8 cellular contexts compared by ENCODE assay signal in the genomic region with DNA sequence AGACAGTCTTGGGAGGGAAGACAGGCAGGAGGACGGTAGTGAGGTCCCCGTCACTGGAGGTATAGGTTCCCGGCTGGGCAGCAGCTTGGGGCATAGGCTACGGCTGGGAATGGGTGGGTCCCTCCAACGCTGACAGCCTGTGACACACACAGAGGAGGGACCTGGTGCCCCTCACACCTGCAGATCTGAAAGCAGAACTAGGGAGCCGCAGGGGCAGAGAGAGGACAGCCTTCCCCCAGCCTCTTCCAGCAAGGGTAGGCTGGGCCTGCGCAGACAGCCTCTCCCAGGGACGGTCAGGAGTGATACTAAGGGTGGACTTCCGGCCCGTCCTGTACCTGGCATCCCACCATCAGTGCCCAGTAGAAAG. TPM values are rescaled to one million over a fixed set of nuclear protein-coding genes. Genes with fewer than 3 reads are reported as not detected.
DNase-seq lines count a peak whose midpoint lies in the region; ATAC-seq, FAIRE-seq and TF ChIP-seq lines count a peak whose summit lies in the region.

No MANE protein-coding gene starts in this region.

- WGBS in upper lobe of left lung, 2 donors = 66% methylated on average over 9 of the region's 10 CpGs; no CpG with 5 or more reads in 1 of the 2 donors

- no peaks in the 10 kb centered on the region for H3K9me3 ChIP-seq in ascending aorta
- H3K9me3 ChIP-seq in upper lobe of left lung = no peaks in the 10 kb centered on the region
- no peaks in the 10 kb centered on the region for H3K9me3 ChIP-seq in HAP-1

- CTCF ChIA-PET in activated CD8-positive, alpha-beta memory T cell treated with anti-CD3 and anti-CD28 coated beads, Interleukin-2, amount 10 ng/mL, durations not matched to agents 7 days and 5 days (lab: Charles Lee) = interaction anchor here (0.6 to 8.0 kb wide), 50 partner anchors 9 to 286 kb away, joined by 3 to 125 read pairs (median 5); partner anchors contain the start of genes ATP2A3, CAMKK1, CYB5D2 and NCBP3

- intact Hi-C loops in ascending aorta (cut with DNase I) = loop anchor here (1.0 to 5.0 kb wide), 2 partner anchors 47 to 90 kb away; no protein-coding TSS in a partner anchor

- H3K27me3 ChIP-seq in ascending aorta = no peaks in the 10 kb centered on the region
- no peaks in the 10 kb centered on the region for H3K27me3 ChIP-seq in upper lobe of left lung
- H3K27me3 ChIP-seq in HAP-1 (ENCODE audit: low read depth) = no peaks in the 10 kb centered on the region

- H3K36me3 ChIP-seq in ascending aorta = no peaks in the 10 kb centered on the region
- H3K36me3 ChIP-seq in upper lobe of left lung = no peaks in the 10 kb centered on the region
- H3K36me3 ChIP-seq in HAP-1 (replicated peaks) = no peaks in the 10 kb centered on the region

- in situ Hi-C loops in HAP-1 (cut with MboI; ENCODE audit: low sequenced_read_pairs) = loop anchor here (5.0 kb wide), 1 partner anchor 88 kb away; no protein-coding TSS in a partner anchor

- FAIRE-seq in HTR-8/SVneo (lab: Jason Lieb, UNC) = no peak

- no peak for TF ChIP-seq EP300 in upper lobe of left lung (IDR thresholded peaks at IDR 0.05)

- no peak overlapping the region for H3K4me3 ChIP-seq in ascending aorta
- peak overlapping the region in 3 of 4 donors; percentile 23 to 38 (median 34) for H3K4me3 ChIP-seq in upper lobe of left lung
- no peak overlapping the region for H3K4me3 ChIP-seq in HAP-1

- H3K9me3 Mint-ChIP-seq in activated CD8-positive, alpha-beta memory T cell treated with anti-CD3 and anti-CD28 coated beads, Interleukin-2, amount 10 ng/mL, durations not matched to agents 7 days and 5 days (ENCODE audit: low read depth) = no peaks in the 10 kb centered on the region

- ATAC-seq in activated CD8-positive, alpha-beta memory T cell treated with anti-CD3 and anti-CD28 coated beads, Interleukin-2, amount 10 ng/mL, durations not matched to agents 7 days and 5 days = peak; percentile 6
- ATAC-seq in HG03139 (IDR thresholded peaks at IDR 0.05; ENCODE audit: unreplicated experiment) = peak; percentile 40
- ATAC-seq in upper lobe of left lung (ENCODE audit: low FRiP score in 2 of 2) = peak in 1 of 2 donors; percentile 4

- H3K4me1 Mint-ChIP-seq in activated CD8-positive, alpha-beta memory T cell treated with anti-CD3 and anti-CD28 coated beads, Interleukin-2, amount 10 ng/mL, durations not matched to agents 7 days and 5 days = peaks cover 37% of the 10 kb centered on the region

- H3K4me3 Mint-ChIP-seq in activated CD8-positive, alpha-beta memory T cell treated with anti-CD3 and anti-CD28 coated beads, Interleukin-2, amount 10 ng/mL, durations not matched to agents 7 days and 5 days = no peak overlapping the region

- no peaks in the 10 kb centered on the region for H3K36me3 Mint-ChIP-seq in activated CD8-positive, alpha-beta memory T cell treated with anti-CD3 and anti-CD28 coated beads, Interleukin-2, amount 10 ng/mL, durations not matched to agents 7 days and 5 days

- H3K27ac ChIP-seq in ascending aorta (peak overlapping the region; percentile 39 to 51), upper lobe of left lung (peak overlapping the region; percentile 57 to 89 (median 80))

- TF ChIP-seq CTCF in ascending aorta (IDR thresholded peaks at IDR 0.05) (no peak), upper lobe of left lung (IDR thresholded peaks at IDR 0.05) (no peak)

- no peak for DNase-seq in activated CD8-positive, alpha-beta memory T cell treated with anti-CD3 and anti-CD28 coated beads, Interleukin-2, amount 10 ng/mL, durations not matched to agents 7 days and 5 days
- no peak for DNase-seq in activated CD8-positive, alpha-beta memory T cell treated with anti-CD3 and anti-CD28 coated beads, Interleukin-2, amount 50 U/mL, for 4 hours
- no peak for DNase-seq in ascending aorta (ENCODE audit: low spot score in 2 of 2)
- DNase-seq in upper lobe of left lung = peak in 1 of 2 donors; percentile 48
- DNase-seq in HTR-8/SVneo (ENCODE audit: insufficient read length, low spot score) = no peak
- no peak for DNase-seq in NCI-H1092 treated with DMSO at 0.1 percent for 48 hours (lab: John Stamatoyannopoulos, UW)
- DNase-seq in HAP-1 (ENCODE audit: low spot score in 2 of 2) = no peak

- H3K27ac Mint-ChIP-seq in activated CD8-positive, alpha-beta memory T cell treated with anti-CD3 and anti-CD28 coated beads, Interleukin-2, amount 10 ng/mL, durations not matched to agents 7 days and 5 days = peak overlapping the region; percentile 9

- no peak for TF ChIP-seq POLR2A in upper lobe of left lung (IDR thresholded peaks at IDR 0.05)

- H3K4me1 ChIP-seq in ascending aorta = peaks cover 6 to 16% of the 10 kb centered on the region in 2 donors
- H3K4me1 ChIP-seq in upper lobe of left lung = peaks cover 26 to 43% (median 33%) of the 10 kb centered on the region in 4 donors
- H3K4me1 ChIP-seq in HAP-1 = no peaks in the 10 kb centered on the region

- H3K27me3 Mint-ChIP-seq in activated CD8-positive, alpha-beta memory T cell treated with anti-CD3 and anti-CD28 coated beads, Interleukin-2, amount 10 ng/mL, durations not matched to agents 7 days and 5 days = peaks cover 9% of the 10 kb centered on the region

RNA-seq across cellular contexts. Expression of gene P2RX1, which starts 2.0 kb away (rescaled TPM):
- total RNA-seq in activated CD8-positive, alpha-beta memory T cell treated with anti-CD3 and anti-CD28 coated beads, Interleukin-2, amount 10 ng/mL, durations not matched to agents 7 days and 5 days = under 1 TPM; 0.58 to 0.61 TPM
- total RNA-seq in ascending aorta (not detected), upper lobe of left lung (10 to 100 TPM in 2 of 6 donors, 1 to 10 TPM in 4; 3.7 to 29.9 (median 9.4) TPM)

RNA-seq across cellular contexts. Expression of gene CAMKK1, which starts 21.4 kb away (rescaled TPM):
- 1 to 10 TPM; 1.8 TPM for total RNA-seq in activated CD8-positive, alpha-beta memory T cell treated with anti-CD3 and anti-CD28 coated beads, Interleukin-2, amount 10 ng/mL, durations not matched to agents 7 days and 5 days
- total RNA-seq in ascending aorta (3.6 TPM), upper lobe of left lung (10 to 100 TPM in 4 of 6 donors, 1 to 10 TPM in 2; 4.9 to 23.0 (median 11.0) TPM)

RNA-seq across cellular contexts. Expression of gene ATP2A3, which starts 49.9 kb away (rescaled TPM):
- 100 to 1,000 TPM; 264 to 377 TPM for total RNA-seq in activated CD8-positive, alpha-beta memory T cell treated with anti-CD3 and anti-CD28 coated beads, Interleukin-2, amount 10 ng/mL, durations not matched to agents 7 days and 5 days
- total RNA-seq in ascending aorta = 27.2 TPM
- 10 to 100 TPM; 27.9 to 82.8 (median 41.4) TPM for total RNA-seq in upper lobe of left lung

Comparison
In these comparisons a context has a peak if more than half of its experiments do, and no peak if none do; other contexts are left out.
1. H3K4me3 ChIP-seq: peak in upper lobe of left lung (3 of 4); none in ascending aorta (0 of 2) and HAP-1 (single experiment).